Comparison of ENCODE assay signal across 25 cellular contexts in the genomic region with DNA sequence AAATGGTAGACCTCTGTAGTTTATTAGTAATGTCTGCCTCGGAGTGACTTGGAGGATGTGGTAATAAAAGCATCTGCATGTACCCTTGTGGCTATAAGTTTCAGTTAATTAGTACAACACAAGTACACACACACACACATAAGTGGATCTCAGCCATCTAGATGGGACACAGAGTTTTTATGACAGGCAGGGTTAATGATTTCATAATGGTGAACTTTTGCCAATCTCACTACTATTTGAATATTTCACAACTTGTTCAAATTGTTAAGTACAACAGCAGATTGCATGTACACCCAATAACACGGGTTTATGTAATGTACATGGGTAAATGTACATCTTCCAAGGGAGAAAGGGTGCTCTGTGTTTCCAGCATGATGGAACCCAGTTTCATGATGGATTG.
"Had no signal": no experiment of that assay in that cellular context is flagged by ENCODE, and none has a peak within 500 bp of the region (broad histone marks: within the 10 kb centered on the region; RNA-seq: fewer than 3 reads in every experiment).

No MANE protein-coding gene starts in this region.

- FAIRE-seq: frontal cortex, keratinocyte had no signal

- ATAC-seq: esophagus mucosa; heart left ventricle; natural killer cell treated with Interleukin-12 subunit alpha and Interleukin-12 subunit beta and Interleukin-15 and Interleukin-18, amount 100 ng/mL, for 72 hours; sciatic nerve; stimulated activated memory B cell treated with anti-CD40 and anti-IgM and Interleukin-4, amounts not matched to agents 10 μg/mL and 1 μg/mL and 100 μg/mL, for 72 hours had no signal

- H3K27me3 ChIP-seq: heart left ventricle, neural progenitor cell, ovary, tibial artery, upper lobe of left lung, vagina had no signal

- H3K9me3 ChIP-seq: left ventricle myocardium inferior, ovary, tibial artery, upper lobe of left lung, vagina had no signal

- H3K27ac ChIP-seq: coronary artery, dorsolateral prefrontal cortex, heart left ventricle, left ventricle myocardium inferior, neural progenitor cell, ovary, spleen, tibial artery, upper lobe of left lung, vagina had no signal

- H3K4me1 ChIP-seq: heart left ventricle, left ventricle myocardium inferior, neural progenitor cell, spleen, upper lobe of left lung, vagina had no signal

- DNase-seq: dorsolateral prefrontal cortex; effector CD8-positive, alpha-beta T cell; heart left ventricle; hypothalamus; left ventricle myocardium inferior; mesenchymal stem cell; midbrain; nucleus accumbens; ovary; spleen; stimulated activated CD4-positive, alpha-beta T cell treated with anti-CD3 and anti-CD28 coated beads, Interleukin-15, amount 100 ng/mL, for 24 hours; stimulated activated CD4-positive, alpha-beta T cell treated with anti-CD3 and anti-CD28 coated beads, Interleukin-1b, Interleukin-23, amount 100 ng/mL, for 48 hours; stimulated activated CD4-positive, alpha-beta T cell treated with anti-CD3 and anti-CD28 coated beads, Interleukin-4, amount 100 ng/mL, for 24 hours; tibial artery; upper lobe of left lung had no signal

- H3K4me3 ChIP-seq: coronary artery, dorsolateral prefrontal cortex, heart left ventricle, left ventricle myocardium inferior, lung, neural progenitor cell, ovary, spleen, tibial artery, upper lobe of left lung, vagina had no signal

- H3K36me3 ChIP-seq: heart left ventricle, left ventricle myocardium inferior, neural progenitor cell, ovary, spleen, tibial artery, upper lobe of left lung, vagina had no signal
